24 cellular contexts compared by ENCODE assay signal in the genomic region with DNA sequence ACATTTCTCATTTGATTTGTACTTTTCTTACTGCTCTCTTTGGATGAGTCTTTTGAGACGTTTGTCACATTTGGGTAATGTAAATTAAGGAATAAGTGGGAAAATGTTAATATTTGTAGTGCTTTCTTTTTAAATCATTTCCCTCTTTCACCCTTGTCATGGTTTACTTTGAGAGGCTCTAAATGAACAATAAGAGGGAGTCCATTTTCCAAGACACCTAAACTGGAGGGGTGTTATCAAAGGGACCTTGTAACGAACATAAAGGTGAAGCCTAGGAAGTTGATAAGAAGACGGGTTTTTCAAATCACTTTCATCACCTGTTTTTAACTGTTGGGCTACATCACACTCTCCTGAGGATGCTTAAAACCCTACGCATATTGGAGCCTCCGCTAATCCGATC. TPM values are rescaled to one million over a fixed set of nuclear protein-coding genes. Genes with fewer than 3 reads are reported as not detected.
DNase-seq lines count a peak whose midpoint lies in the region; ATAC-seq, FAIRE-seq and TF ChIP-seq lines count a peak whose summit lies in the region.
"Had no signal": no experiment of that assay in that cellular context is flagged by ENCODE, and none has a peak within 500 bp of the region (broad histone marks: within the 10 kb centered on the region; RNA-seq: fewer than 3 reads in every experiment).

No MANE protein-coding gene starts in this region.

- peaks cover 56% of the 10 kb centered on the region for H3K4me1 Mint-ChIP-seq in activated T-cell treated with anti-CD3 and anti-CD28 coated beads, Interleukin-2, amount 50 U/mL, for 24 hours (ENCODE audit: low read depth)
- peaks cover 11% of the 10 kb centered on the region for H3K4me1 Mint-ChIP-seq in activated T-helper 17 cell treated with anti-CD3 and anti-CD28 coated beads, Interleukin-2, amount 50 U/mL, for 72 hours
- H3K4me1 Mint-ChIP-seq in nephron progenitor cell, result no peaks in the 10 kb centered on the region

- peak overlapping the region; percentile 84 for H3K27ac Mint-ChIP-seq in activated T-cell treated with anti-CD3 and anti-CD28 coated beads, Interleukin-2, amount 50 U/mL, for 24 hours
- H3K27ac Mint-ChIP-seq in activated T-helper 17 cell treated with anti-CD3 and anti-CD28 coated beads, Interleukin-2, amount 50 U/mL, for 72 hours, result peak overlapping the region; percentile 17
- peak overlapping the region; percentile 68 for H3K27ac Mint-ChIP-seq in nephron progenitor cell
- H3K27ac Mint-ChIP-seq: CD8-positive, alpha-beta T cell had no signal

- H3K36me3 Mint-ChIP-seq in activated T-cell treated with anti-CD3 and anti-CD28 coated beads, Interleukin-2, amount 50 U/mL, for 24 hours (ENCODE audit: low read depth), result peaks cover 91% of the 10 kb centered on the region
- H3K36me3 Mint-ChIP-seq in activated T-helper 17 cell treated with anti-CD3 and anti-CD28 coated beads, Interleukin-2, amount 50 U/mL, for 72 hours (ENCODE audit: low read depth), result peaks cover 94% of the 10 kb centered on the region
- H3K36me3 Mint-ChIP-seq in nephron progenitor cell (ENCODE audit: low read depth), result peaks cover 59% of the 10 kb centered on the region

- TF ChIP-seq CTCF in nephron progenitor cell (IDR thresholded peaks at IDR 0.05), result no peak

- no peaks in the 10 kb centered on the region for H3K9me3 Mint-ChIP-seq in activated T-cell treated with anti-CD3 and anti-CD28 coated beads, Interleukin-2, amount 50 U/mL, for 24 hours
- H3K9me3 Mint-ChIP-seq in activated T-helper 17 cell treated with anti-CD3 and anti-CD28 coated beads, Interleukin-2, amount 50 U/mL, for 72 hours, result no peaks in the 10 kb centered on the region
- H3K9me3 Mint-ChIP-seq in nephron progenitor cell, result no peaks in the 10 kb centered on the region
- H3K9me3 Mint-ChIP-seq: CD8-positive, alpha-beta T cell; IgD-negative memory B cell had no signal

- peak; percentile 52 for ATAC-seq in activated T-helper 17 cell treated with anti-CD3 and anti-CD28 coated beads, Interleukin-2, amount 50 U/mL, for 72 hours (replicated peaks)
- ATAC-seq in HG02973 (IDR thresholded peaks at IDR 0.05; ENCODE audit: unreplicated experiment), result no peak
- ATAC-seq: A549; CD8-positive, alpha-beta T cell; Right ventricle myocardium inferior had no signal

- H3K27me3 Mint-ChIP-seq in activated T-cell treated with anti-CD3 and anti-CD28 coated beads, Interleukin-2, amount 50 U/mL, for 24 hours, result no peaks in the 10 kb centered on the region
- H3K27me3 Mint-ChIP-seq in activated T-helper 17 cell treated with anti-CD3 and anti-CD28 coated beads, Interleukin-2, amount 50 U/mL, for 72 hours, result no peaks in the 10 kb centered on the region
- no peaks in the 10 kb centered on the region for H3K27me3 Mint-ChIP-seq in nephron progenitor cell (ENCODE audit: low read depth, poor library complexity)
- H3K27me3 Mint-ChIP-seq: IgD-negative memory B cell had no signal

- H3K4me3 Mint-ChIP-seq in activated T-cell treated with anti-CD3 and anti-CD28 coated beads, Interleukin-2, amount 50 U/mL, for 24 hours, result no peak overlapping the region
- peak overlapping the region; percentile 15 for H3K4me3 Mint-ChIP-seq in activated T-helper 17 cell treated with anti-CD3 and anti-CD28 coated beads, Interleukin-2, amount 50 U/mL, for 72 hours
- no peak overlapping the region for H3K4me3 Mint-ChIP-seq in nephron progenitor cell
- H3K4me3 Mint-ChIP-seq: CD8-positive, alpha-beta T cell had no signal

- peak; percentile 78 for FAIRE-seq in H54 (lab: Jason Lieb, UNC)
- FAIRE-seq: A549, G401.6 had no signal

- DNase-seq in activated T-cell treated with anti-CD3 and anti-CD28 coated beads, Interleukin-2, amount 50 U/mL, for 24 hours, result no peak
- no peak for DNase-seq in activated T-cell treated with anti-CD3 and anti-CD28 coated beads, Interleukin-2, amount 50 U/mL, for 1 hour
- DNase-seq in H54 (ENCODE audit: insufficient read length, low spot score), result no peak
- DNase-seq in nephron progenitor cell, result no peak
- no peak for DNase-seq in AML-193 (lab: John Stamatoyannopoulos, UW)
- no peak for DNase-seq in activated CD8-positive, alpha-beta memory T cell treated with anti-CD3 and anti-CD28 coated beads for 24 hours
- DNase-seq: Caco-2; CD8-positive, alpha-beta T cell; GOT3; HCEC 1CT; MM.1S; NCI-H2029; NCI-H446 treated with DMSO at 0.1 percent for 48 hours; NCI-H526; NCI-H82; NK-92 treated with Interleukin-12 subunit alpha and Interleukin-12 subunit beta, amount 100 ng/mL, for 24 hours; PC-9; SJCRH30 had no signal

- no peak for TF ChIP-seq POLR2A in H54 (IDR thresholded peaks at IDR 0.05; ENCODE audit: low read depth, low read length)

RNA-seq across cellular contexts. Expression of a gene that starts 12.1 kb away (rescaled TPM):
- 10 to 100 TPM; 78.2 to 89.2 TPM for total RNA-seq in activated T-helper 17 cell treated with anti-CD3 and anti-CD28 coated beads, Interleukin-2, amount 50 U/mL, for 72 hours

RNA-seq across cellular contexts. Expression of a gene that starts 45.4 kb away (rescaled TPM):
- total RNA-seq in activated T-helper 17 cell treated with anti-CD3 and anti-CD28 coated beads, Interleukin-2, amount 50 U/mL, for 72 hours, result 10 to 100 TPM; 36.2 to 48.1 TPM

Comparison
In these comparisons a context has a peak if more than half of its experiments do, and no peak if none do; other contexts are left out.
1. H3K27ac Mint-ChIP-seq: peak in every context shown above with its lines; median percentile 84 in activated T-cell treated with anti-CD3 and anti-CD28 coated beads, Interleukin-2, amount 50 U/mL, for 24 hours; 68 in nephron progenitor cell; 17 in activated T-helper 17 cell treated with anti-CD3 and anti-CD28 coated beads, Interleukin-2, amount 50 U/mL, for 72 hours.